Comparison of ENCODE assay signal across 18 cellular contexts in genomic region chr18:49648326-49648725, GRCh38.
DNase-seq lines count a peak whose midpoint lies in the region; ATAC-seq and TF ChIP-seq lines count a peak whose summit lies in the region.
"Had no signal": no experiment of that assay in that cellular context is flagged by ENCODE, and none has a peak within 500 bp of the region (broad histone marks: within the 10 kb centered on the region; RNA-seq: fewer than 3 reads in every experiment).

No MANE protein-coding gene starts in this region.

- no peak overlapping the region for H4K8ac ChIP-seq in mesenchymal stem cell (ENCODE audit: low read length)

- H3K9ac ChIP-seq in mesenchymal stem cell (ENCODE audit: low read length) = no peak overlapping the region

- in situ Hi-C loops in gastrocnemius medialis (cut with MboI; ENCODE audit: low sequenced_read_pairs in 4 of 4) = no loop called here

- TF ChIP-seq EP300 in esophagus muscularis mucosa (IDR thresholded peaks at IDR 0.05) = no peak

- no peak overlapping the region for H2BK120ac ChIP-seq in mesenchymal stem cell (ENCODE audit: low read depth, low read length)

- H3K4ac ChIP-seq in mesenchymal stem cell (ENCODE audit: low read depth in 1 of 2, low read length in 2 of 2) = no peak overlapping the region

- intact Hi-C loops in esophagus muscularis mucosa (cut with DNase I) = no loop called here
- intact Hi-C loops in gastrocnemius medialis (cut with DNase I; ENCODE audit: low total_unique reads) = loop anchor here (5.0 kb wide), 1 partner anchor 86 kb away; the partner anchor contains the start of gene LIPG
- intact Hi-C loops in uterus (cut with DNase I; ENCODE audit: low total_unique reads) = no loop called here

- H3K36me3 ChIP-seq in esophagus muscularis mucosa (no peaks in the 10 kb centered on the region), mesenchymal stem cell (ENCODE audit: control insufficient read depth in 1 of 2, insufficient read depth in 2 of 2, low read depth in 1 of 2, low read length in 2 of 2) (no peaks in the 10 kb centered on the region), gastrocnemius medialis (no peaks in the 10 kb centered on the region), uterus (no peaks in the 10 kb centered on the region)

- peak; percentile 84 for DNase-seq in NCI-H82 (lab: John Stamatoyannopoulos, UW)
- no peak for DNase-seq in esophagus muscularis mucosa (ENCODE audit: extremely low spot score)
- DNase-seq in mesenchymal stem cell = peak; percentile 78
- DNase-seq in gastrocnemius medialis = peak; percentile 42 to 90
- no peak for DNase-seq in middle frontal gyrus (ENCODE audit: extremely low spot score, low spot score)
- no peak for DNase-seq in uterus
- DNase-seq: activated naive CD4-positive, alpha-beta T cell treated with anti-CD3 and anti-CD28 coated beads for 36 hours; activated T-cell treated with anti-CD3 and anti-CD28 coated beads, Interleukin-2, amount 50 U/mL, for 24 hours; anterior cingulate cortex; effector memory CD8-positive, alpha-beta T cell; hypothalamus; mammary epithelial cell; NCI-H1436; NCI-H510A treated with DMSO at 0.1 percent for 48 hours had no signal

- H3K23ac ChIP-seq in mesenchymal stem cell (ENCODE audit: low read length in 2 of 2) = no peak overlapping the region

- H3K4me3 ChIP-seq in esophagus muscularis mucosa (no peak overlapping the region), mesenchymal stem cell (ENCODE audit: insufficient read depth in 1 of 2, low read depth in 1 of 2, low read length in 2 of 2) (no peak overlapping the region), gastrocnemius medialis (no peak overlapping the region), uterus (no peak overlapping the region)
- H3K4me3 ChIP-seq: GM12878 had no signal

- H3K4me1 ChIP-seq in esophagus muscularis mucosa = peaks cover 3 to 45% (median 27%) of the 10 kb centered on the region in 4 donors
- H3K4me1 ChIP-seq in mesenchymal stem cell (ENCODE audit: control insufficient read depth, insufficient read depth, low read depth, low read length) = peaks cover 25% of the 10 kb centered on the region
- peaks cover 19 to 39% of the 10 kb centered on the region in 2 donors for H3K4me1 ChIP-seq in gastrocnemius medialis
- H3K4me1 ChIP-seq in uterus = no peaks in the 10 kb centered on the region

- H3K4me2 ChIP-seq in mesenchymal stem cell (ENCODE audit: low read length, poor library complexity, severe bottlenecking) = no peak overlapping the region

- H3K27ac ChIP-seq in esophagus muscularis mucosa (replicated peaks in 1 of 4) (peak overlapping the region in 3 of 4 donors; percentile 27 to 49 (median 28)), mesenchymal stem cell (ENCODE audit: low read length, poor library complexity, severe bottlenecking) (peak overlapping the region; percentile 71), gastrocnemius medialis (peak overlapping the region; percentile 54 to 80 (median 68)), uterus (no peak overlapping the region)

- no peaks in the 10 kb centered on the region for H3K79me1 ChIP-seq in mesenchymal stem cell (replicated peaks; ENCODE audit: low read length, poor library complexity, severe bottlenecking)

- no peak overlapping the region for H3K14ac ChIP-seq in mesenchymal stem cell (ENCODE audit: low read length in 2 of 2)

- no peak for TF ChIP-seq CTCF in esophagus muscularis mucosa (IDR thresholded peaks at IDR 0.05)
- no peak for TF ChIP-seq CTCF in gastrocnemius medialis (IDR thresholded peaks at IDR 0.05 in 4 of 5, conservative IDR thresholded peaks at IDR 0.05 in 1 of 5)
- TF ChIP-seq CTCF in uterus (IDR thresholded peaks at IDR 0.05) = no peak

- ATAC-seq in gastrocnemius medialis = peak; percentile 74 to 78
- ATAC-seq in GM21526 (IDR thresholded peaks at IDR 0.05; ENCODE audit: low FRiP score, unreplicated experiment) = no peak
- no peak for ATAC-seq in GM21367 (IDR thresholded peaks at IDR 0.05; ENCODE audit: unreplicated experiment)
- ATAC-seq: activated CD4-positive, CD25-positive, alpha-beta regulatory T cell treated with anti-CD3 and anti-CD28 coated beads, Interleukin-2, amount 50 U/mL, for 24 hours; effector memory CD8-positive, alpha-beta T cell had no signal

- H2BK5ac ChIP-seq in mesenchymal stem cell (ENCODE audit: low read depth, low read length, poor library complexity, severe bottlenecking) = peak overlapping the region; percentile 2

- 59% methylated on average over 5 of the region's 5 CpGs for WGBS in esophagus muscularis mucosa
- 47% methylated on average over 5 of the region's 5 CpGs for WGBS in mesenchymal stem cell

- TF ChIP-seq POLR2A in esophagus muscularis mucosa (IDR thresholded peaks at IDR 0.05; ENCODE audit: low read depth) = no peak
- TF ChIP-seq POLR2A in gastrocnemius medialis (IDR thresholded peaks at IDR 0.05) = no peak
- TF ChIP-seq POLR2A in uterus (IDR thresholded peaks at IDR 0.05) = no peak

- peak overlapping the region in 1 of 2 experiments; percentile 15 for H3K18ac ChIP-seq in mesenchymal stem cell (ENCODE audit: low read depth in 1 of 2, low read length in 2 of 2)

- H2BK12ac ChIP-seq in mesenchymal stem cell (ENCODE audit: low read length in 2 of 2) = no peak overlapping the region

- H2AK5ac ChIP-seq in mesenchymal stem cell (ENCODE audit: low read length, severe bottlenecking) = peak overlapping the region; percentile 41

- H3K9me3 ChIP-seq in esophagus muscularis mucosa = no peaks in the 10 kb centered on the region
- no peaks in the 10 kb centered on the region for H3K9me3 ChIP-seq in mesenchymal stem cell (ENCODE audit: control insufficient read depth, low read length)
- H3K9me3 ChIP-seq in gastrocnemius medialis = no peaks in the 10 kb centered on the region
- no peaks in the 10 kb centered on the region for H3K9me3 ChIP-seq in uterus

- H2AFZ ChIP-seq in mesenchymal stem cell (ENCODE audit: low read depth, low read length) = no peak overlapping the region

- no peaks in the 10 kb centered on the region for H3K27me3 ChIP-seq in esophagus muscularis mucosa
- no peaks in the 10 kb centered on the region for H3K27me3 ChIP-seq in mesenchymal stem cell (ENCODE audit: control insufficient read depth in 1 of 2, insufficient read depth in 1 of 2, low read length in 2 of 2)
- no peaks in the 10 kb centered on the region for H3K27me3 ChIP-seq in gastrocnemius medialis
- H3K27me3 ChIP-seq in uterus = no peaks in the 10 kb centered on the region

- no peak overlapping the region for H2BK15ac ChIP-seq in mesenchymal stem cell (ENCODE audit: low read depth, poor library complexity, severe bottlenecking)

- H4K91ac ChIP-seq in mesenchymal stem cell (ENCODE audit: low read length) = no peak overlapping the region

Comparison
In these comparisons a context has a peak if more than half of its experiments do, and no peak if none do; other contexts are left out.
1. DNase-seq: peak in NCI-H82 (single experiment), mesenchymal stem cell (single experiment) and gastrocnemius medialis (2 of 2); none in esophagus muscularis mucosa (single experiment), middle frontal gyrus (single experiment) and uterus (0 of 2).
2. H3K27ac ChIP-seq: peak in esophagus muscularis mucosa (3 of 4), mesenchymal stem cell (single experiment) and gastrocnemius medialis (4 of 4); none in uterus (0 of 2).
3. ATAC-seq: peak in gastrocnemius medialis (2 of 2); none in GM21526 (single experiment) and GM21367 (single experiment).